ENCODE assay signal across 1 cellular context in the genomic region with DNA sequence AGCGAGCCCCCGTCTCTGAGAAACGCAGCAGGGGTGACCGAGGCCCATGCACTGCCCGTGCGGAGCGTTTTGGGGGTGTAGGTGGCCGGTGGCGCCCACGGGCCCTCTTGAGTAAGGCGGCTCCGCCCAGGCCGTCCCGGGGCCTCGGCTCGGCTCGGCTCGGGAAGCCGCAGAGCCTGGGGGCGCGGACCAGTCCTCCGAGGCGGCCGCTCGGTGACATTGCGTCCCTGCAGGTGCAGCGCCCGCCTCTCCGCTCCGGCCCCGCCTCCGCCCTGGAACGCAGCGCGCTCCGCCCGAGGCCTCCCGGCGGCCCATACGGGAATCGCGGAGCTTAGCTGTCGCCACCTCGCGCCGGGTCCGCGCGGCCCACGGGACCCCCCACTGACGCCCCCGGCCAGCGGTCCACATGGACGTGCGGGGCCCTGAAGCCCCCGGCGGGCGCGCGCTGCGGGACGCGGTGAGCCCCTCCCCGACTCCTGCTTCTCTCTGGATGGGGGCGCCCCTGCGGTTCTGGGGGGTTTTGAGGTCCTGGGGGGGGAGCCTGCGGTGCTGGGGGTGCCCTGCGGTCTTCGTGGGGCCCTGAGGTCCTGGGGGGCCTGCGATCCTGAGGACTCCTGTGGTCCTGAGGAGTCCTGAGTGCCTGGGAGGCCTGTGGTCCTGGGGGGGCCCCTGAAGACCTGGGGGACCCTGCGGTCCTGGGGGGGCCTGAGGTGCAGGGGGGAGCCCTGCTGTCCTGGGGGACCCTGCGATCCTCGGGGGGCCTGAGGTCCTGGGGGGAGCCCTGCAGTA.
TF ChIP-seq lines count a peak whose summit lies in the region.

HSBP1L1 (plus strand) TSS at position 314 of the 789 bp plus-strand sequence; CDS start at position 407, 93 bp downstream.

TF ChIP-seq in HCT116, 20 proteins besides CTCF, POLR2A, EP300 and RAD21:
- TF ChIP-seq POLR2AphosphoS5 (IDR thresholded peaks at IDR 0.05; ENCODE audit: low read depth, low read length) (peak; percentile 74), ZFX (IDR thresholded peaks at IDR 0.05) (peak; percentile 42), YY1 (IDR thresholded peaks at IDR 0.05; ENCODE audit: extremely low read depth, insufficient replicate concordance, low read depth, low read length) (peak; percentile 26)
- TF ChIP-seq, protein P1, sequence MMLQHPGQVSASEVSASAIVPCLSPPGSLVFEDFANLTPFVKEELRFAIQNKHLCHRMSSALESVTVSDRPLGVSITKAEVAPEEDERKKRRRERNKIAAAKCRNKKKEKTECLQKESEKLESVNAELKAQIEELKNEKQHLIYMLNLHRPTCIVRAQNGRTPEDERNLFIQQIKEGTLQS (IDR thresholded peaks at IDR 0.05) = no peak
